Comparison of ENCODE assay signal across 15 cellular contexts in genomic region chr15:91954211-91954804, GRCh38.
DNase-seq lines count a peak whose midpoint lies in the region; ATAC-seq, FAIRE-seq and TF ChIP-seq lines count a peak whose summit lies in the region.
"Had no signal": no experiment of that assay in that cellular context is flagged by ENCODE, and none has a peak within 500 bp of the region (broad histone marks: within the 10 kb centered on the region; RNA-seq: fewer than 3 reads in every experiment).

No MANE protein-coding gene starts in this region.

- H4K20me1 ChIP-seq in GM12878 (ENCODE audit: control insufficient read depth, insufficient read depth) = no peaks in the 10 kb centered on the region

- no peak overlapping the region for H3K9ac ChIP-seq in GM12878 (ENCODE audit: control insufficient read depth, insufficient read depth, low read length)

- no peak overlapping the region for H3K4me3 ChIP-seq in GM12878
- no peak overlapping the region for H3K4me3 ChIP-seq in upper lobe of right lung
- H3K4me3 ChIP-seq in foreskin fibroblast (ENCODE audit: low read depth in 1 of 2, low read length in 2 of 2) = no peak overlapping the region
- H3K4me3 ChIP-seq: cardiac muscle cell, psoas muscle had no signal

- intact Hi-C loops in left cardiac atrium (cut with DNase I) = no loop called here
- intact Hi-C loops in cardiac septum (cut with DNase I) = no loop called here
- intact Hi-C loops in GM12878 (cut with micrococcal nuclease; ENCODE audit: unreplicated experiment) = no loop called here
- intact Hi-C loops in upper lobe of right lung (cut with DNase I) = no loop called here

- H3K27ac ChIP-seq in GM12878 (ENCODE audit: control insufficient read depth, insufficient read depth) = no peak overlapping the region
- no peak overlapping the region for H3K27ac ChIP-seq in upper lobe of right lung
- H3K27ac ChIP-seq: cardiac muscle cell, psoas muscle had no signal

- no peaks in the 10 kb centered on the region for H3K79me2 ChIP-seq in GM12878 (ENCODE audit: control insufficient read depth, insufficient read depth, low read length)

- in situ Hi-C loops in GM12878 (cut with MboI) = no loop called here

- TF ChIP-seq RAD21 in GM12878 (IDR thresholded peaks at IDR 0.05; ENCODE audit: insufficient read depth, low read depth, low read length) = no peak

- no peak for TF ChIP-seq POLR2A in GM12878 (IDR thresholded peaks at IDR 0.05; ENCODE audit: low read depth, low read length)

- H3K27me3 ChIP-seq in GM12878 (replicated peaks in 1 of 2; ENCODE audit: control insufficient read depth in 2 of 2, insufficient read depth in 2 of 2, low read length in 1 of 2) = no peaks in the 10 kb centered on the region; a peak in 1 of 4 replicates
- no peaks in the 10 kb centered on the region for H3K27me3 ChIP-seq in upper lobe of right lung
- H3K27me3 ChIP-seq: cardiac muscle cell had no signal

- CTCF ChIA-PET in GM12878 (lab: Yijun Ruan, JAX) = no interaction called here

- POLR2A ChIA-PET in GM12878 (lab: Charles Lee) = no interaction called here

- H3K4me1 ChIP-seq in GM12878 (ENCODE audit: control insufficient read depth, insufficient read depth, low read length) (no peaks in the 10 kb centered on the region), upper lobe of right lung (peaks cover 32% of the 10 kb centered on the region)
- H3K4me1 ChIP-seq: psoas muscle had no signal

- H3K36me3 ChIP-seq in GM12878 (ENCODE audit: control insufficient read depth in 2 of 2, insufficient read depth in 2 of 2, low read length in 1 of 2) (no peaks in the 10 kb centered on the region), upper lobe of right lung (no peaks in the 10 kb centered on the region)
- H3K36me3 ChIP-seq: cardiac muscle cell had no signal

- H3K9me3 ChIP-seq in GM12878 (replicated peaks; ENCODE audit: control insufficient read depth, insufficient read depth, low read length) = no peaks in the 10 kb centered on the region
- no peaks in the 10 kb centered on the region for H3K9me3 ChIP-seq in upper lobe of right lung
- H3K9me3 ChIP-seq: psoas muscle had no signal

- FAIRE-seq in GM12878 (lab: Jason Lieb, UNC) = no peak

- no peak for TF ChIP-seq EP300 in GM12878 (IDR thresholded peaks at IDR 0.05; ENCODE audit: borderline replicate concordance in 1 of 2, control insufficient read depth in 1 of 2, low read depth in 2 of 2, low read length in 2 of 2)

- SMC1A ChIA-PET in GM12878 (lab: Charles Lee; ENCODE audit: uncharacterized antibody, unreplicated experiment) = no interaction called here

- ATAC-seq in left cardiac atrium (peak; percentile 11 to 36), GM12878 (no peak), left lobe of liver (peak; percentile 28), upper lobe of right lung (peak; percentile 66)
- ATAC-seq: activated CD8-positive, alpha-beta T cell treated with anti-CD3 and anti-CD28 coated beads for 36 hours; HCT116; psoas muscle; stimulated activated naive CD8-positive, alpha-beta T cell treated with anti-CD3 and anti-CD28 coated beads, Interleukin-15, Interleukin-2, amounts not matched to agents 100 U/mL and 50 U/mL, for 24 hours had no signal

- BruUV-seq in GM12878 (replicated peaks; lab: Mats Ljungman, UMichigan) = no TSS peak

- DNase-seq in left cardiac atrium (no peak), cardiac septum (ENCODE audit: low spot score) (no peak), GM12878 (ENCODE audit: low read depth, low spot score) (no peak), left lobe of liver (ENCODE audit: low spot score) (no peak), upper lobe of right lung (no peak), NCI-H526 (lab: John Stamatoyannopoulos, UW) (no peak), GDM1 (lab: John Stamatoyannopoulos, UW) (no peak), foreskin fibroblast (no peak)
- DNase-seq: activated CD8-positive, alpha-beta T cell treated with anti-CD3 and anti-CD28 coated beads for 36 hours; NCI-H1436; psoas muscle; stimulated activated CD4-positive, alpha-beta T cell treated with anti-CD3 and anti-CD28 coated beads, Interleukin-4, amount 100 ng/mL, for 1 hour; stimulated activated naive CD8-positive, alpha-beta T cell treated with anti-CD3 and anti-CD28 coated beads, Interleukin-15, Interleukin-2, amounts not matched to agents 100 U/mL and 50 U/mL, for 24 hours had no signal

- TF ChIP-seq CTCF in GM12878 (IDR thresholded peaks at IDR 0.05 in 2 of 3, conservative IDR thresholded peaks at IDR 0.05 in 1 of 3; ENCODE audit: control insufficient read depth in 2 of 3, extremely low read depth in 1 of 3, insufficient read depth in 1 of 3, low read depth in 3 of 3, low read length in 3 of 3) = no peak
- no peak for TF ChIP-seq CTCF in upper lobe of right lung (IDR thresholded peaks at IDR 0.05)
- TF ChIP-seq CTCF in foreskin fibroblast (IDR thresholded peaks at IDR 0.05; ENCODE audit: low read depth, low read length) = no peak

- H3K4me2 ChIP-seq in GM12878 (ENCODE audit: control insufficient read depth, insufficient read depth) = no peak overlapping the region

- H2AFZ ChIP-seq in GM12878 (ENCODE audit: control insufficient read depth, low read depth, low read length) = no peak overlapping the region

- 26% methylated on average over 12 of the region's 12 CpGs for WGBS in GM12878 (ENCODE audit: insufficient coverage, insufficient replicate concordance, low lambda C conversion rate, missing lambda C conversion rate)

- RAD21 ChIA-PET in GM12878 (lab: Charles Lee; ENCODE audit: unreplicated experiment) = no interaction called here

TF ChIP-seq in GM12878, 131 proteins besides CTCF, POLR2A, EP300 and RAD21:
- TF ChIP-seq IKZF2 (IDR thresholded peaks at IDR 0.05) (no peak), HCFC1 (IDR thresholded peaks at IDR 0.05; ENCODE audit: low read length) (no peak), SPI1 (IDR thresholded peaks at IDR 0.05; ENCODE audit: borderline replicate concordance, insufficient read depth, low read depth, low read length) (peak; percentile 22; the same call in 1 of the 2 replicates), KAT2A (conservative IDR thresholded peaks at IDR 0.05; ENCODE audit: control insufficient read depth, low read depth, low read length) (no peak)
